ENCODE assay signal across 11 cellular contexts in the genomic region with DNA sequence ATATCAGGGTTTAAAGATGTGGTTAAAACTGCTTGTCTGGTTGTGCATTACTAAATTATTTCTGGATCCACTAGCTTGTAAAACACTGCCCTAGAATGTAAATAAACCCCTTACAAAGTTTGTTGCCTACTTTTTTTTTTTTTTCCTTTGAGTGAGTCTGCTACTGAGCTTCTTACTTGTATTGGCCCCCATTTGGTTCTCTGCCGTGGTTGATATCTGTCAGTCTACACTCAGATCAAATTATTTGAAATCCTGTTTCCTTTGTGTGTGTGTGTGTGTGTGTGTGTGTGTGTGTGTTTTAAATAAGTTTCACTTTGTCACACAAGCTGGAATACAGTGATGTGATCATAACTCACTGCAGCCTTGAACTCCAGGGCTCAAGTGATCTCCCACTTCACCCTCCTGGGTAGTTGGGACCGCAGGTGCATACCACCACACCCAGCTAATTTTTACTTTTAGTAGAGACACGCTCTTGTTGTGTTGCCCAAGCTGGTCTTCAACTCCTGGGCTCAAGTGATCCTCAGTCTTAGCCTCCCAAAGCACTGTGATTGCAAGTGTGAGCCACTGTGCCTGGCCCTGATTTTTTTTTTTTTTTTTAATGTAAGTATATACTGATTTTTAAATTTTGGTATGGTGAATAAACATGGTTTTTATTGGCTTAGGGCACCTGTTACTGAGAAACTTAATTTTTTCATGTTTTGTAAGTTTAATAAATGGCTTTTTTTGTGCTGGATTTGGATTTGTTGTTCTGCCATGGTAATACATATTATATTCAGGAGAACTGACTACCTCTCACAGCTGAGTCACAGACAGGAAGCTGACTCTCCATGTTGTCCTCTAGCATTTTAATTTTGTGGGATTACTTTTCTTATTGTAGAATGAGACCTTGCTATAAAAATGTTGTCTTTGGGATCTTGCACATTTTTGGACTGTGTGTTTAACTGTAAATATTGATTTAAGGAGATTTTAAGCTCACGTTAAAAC. TPM values are rescaled to one million over a fixed set of nuclear protein-coding genes. Genes with fewer than 3 reads are reported as not detected.
DNase-seq lines count a peak whose midpoint lies in the region; ATAC-seq and TF ChIP-seq lines count a peak whose summit lies in the region.
"Had no signal": no experiment of that assay in that cellular context is flagged by ENCODE, and none has a peak within 500 bp of the region (broad histone marks: within the 10 kb centered on the region; RNA-seq: fewer than 3 reads in every experiment).

No MANE protein-coding gene starts in this region.

- no peak for TF ChIP-seq EP300 in gastroesophageal sphincter (IDR thresholded peaks at IDR 0.05)

- peak overlapping the region; percentile 18 for H3K4me3 ChIP-seq in CD8-positive, alpha-beta T cell (ENCODE audit: low read depth, low read length)
- no peak overlapping the region for H3K4me3 ChIP-seq in OCI-LY7 (ENCODE audit: low read depth, low read length, poor library complexity, severe bottlenecking)
- H3K4me3 ChIP-seq in body of pancreas, result no peak overlapping the region
- no peak overlapping the region for H3K4me3 ChIP-seq in gastroesophageal sphincter
- H3K4me3 ChIP-seq: skin epidermis had no signal

- no TSS peak for BruUV-seq in OCI-LY7 (replicated peaks; lab: Mats Ljungman, UMichigan)

- POLR2A ChIA-PET in CD8-positive, alpha-beta T cell (lab: Charles Lee), result interaction anchor here (1.2 to 2.4 kb wide), 2 partner anchors 16 to 28 kb away, joined by 4 to 12 read pairs; no protein-coding TSS in a partner anchor
- POLR2A ChIA-PET in OCI-LY7 (lab: Charles Lee), result interaction anchor here (0.6 to 2.2 kb wide), 13 partner anchors 9 to 652 kb away, joined by 3 to 14 read pairs (median 4); no protein-coding TSS in a partner anchor

- TF ChIP-seq CTCF in CD8-positive, alpha-beta T cell (IDR thresholded peaks at IDR 0.05), result no peak
- TF ChIP-seq CTCF in OCI-LY7 (conservative IDR thresholded peaks at IDR 0.05; ENCODE audit: low read length), result no peak
- TF ChIP-seq CTCF in nephron progenitor cell (IDR thresholded peaks at IDR 0.05), result no peak
- no peak for TF ChIP-seq CTCF in body of pancreas (IDR thresholded peaks at IDR 0.05)
- TF ChIP-seq CTCF in gastroesophageal sphincter (IDR thresholded peaks at IDR 0.05), result no peak

- 63 to 71% methylated on average over 4 of the region's 4 CpGs for WGBS in body of pancreas, 2 donors
- 62 to 82% methylated on average over 4 of the region's 4 CpGs for WGBS in gastroesophageal sphincter (ENCODE audit: low coverage in 1 of 2), 2 donors

- H3K36me3 Mint-ChIP-seq in CD8-positive, alpha-beta T cell, result peaks cover 4% of the 10 kb centered on the region
- H3K36me3 Mint-ChIP-seq in nephron progenitor cell (ENCODE audit: low read depth), result peaks cover 26% of the 10 kb centered on the region

- no peaks in the 10 kb centered on the region for H3K9me3 Mint-ChIP-seq in CD8-positive, alpha-beta T cell
- peaks cover 9% of the 10 kb centered on the region for H3K9me3 Mint-ChIP-seq in nephron progenitor cell

- H3K27me3 Mint-ChIP-seq in CD8-positive, alpha-beta T cell (ENCODE audit: low read depth), result no peaks in the 10 kb centered on the region
- no peaks in the 10 kb centered on the region for H3K27me3 Mint-ChIP-seq in nephron progenitor cell (ENCODE audit: low read depth, poor library complexity)

- intact Hi-C loops in CD8-positive, alpha-beta T cell (cut with DNase I, micrococcal nuclease), result no loop called here
- intact Hi-C loops in OCI-LY7 (cut with micrococcal nuclease; ENCODE audit: unreplicated experiment) (no loop called here), body of pancreas (cut with DNase I) (no loop called here)

- H3K9me2 ChIP-seq in OCI-LY7 (ENCODE audit: insufficient read depth, low read length), result no peaks in the 10 kb centered on the region

- DNase-seq in CD8-positive, alpha-beta T cell, result no peak
- DNase-seq in OCI-LY7 (ENCODE audit: low spot score), result no peak
- peak; percentile 61 to 88 for DNase-seq in dermis microvascular lymphatic vessel endothelial cell (ENCODE audit: low read depth in 2 of 2)
- no peak for DNase-seq in nephron progenitor cell
- no peak for DNase-seq in body of pancreas
- DNase-seq in stimulated activated CD4-positive, alpha-beta T cell treated with anti-CD3 and anti-CD28 coated beads, Interleukin-2, amount 100 ng/mL, for 24 hours, result no peak
- DNase-seq in NOMO-1 treated with dmso at 0.1 percent for 144 hours (lab: John Stamatoyannopoulos, UW; ENCODE audit: unreplicated experiment), result no peak
- DNase-seq: activated CD4-positive, alpha-beta T cell treated with anti-CD3 and anti-CD28 coated beads for 1 hour; NCI-H1694 treated with DMSO at 0.1 percent for 48 hours had no signal

- H3K9me3 ChIP-seq in CD8-positive, alpha-beta T cell (ENCODE audit: low read length), result no peaks in the 10 kb centered on the region
- no peaks in the 10 kb centered on the region for H3K9me3 ChIP-seq in OCI-LY7 (ENCODE audit: low read length)
- no peaks in the 10 kb centered on the region for H3K9me3 ChIP-seq in body of pancreas
- H3K9me3 ChIP-seq in gastroesophageal sphincter, result no peaks in the 10 kb centered on the region

- H3K36me3 ChIP-seq in CD8-positive, alpha-beta T cell (ENCODE audit: insufficient read depth, low read length), result no peaks in the 10 kb centered on the region
- peaks cover 19% of the 10 kb centered on the region for H3K36me3 ChIP-seq in OCI-LY7 (ENCODE audit: insufficient read depth, low read length)
- no peaks in the 10 kb centered on the region for H3K36me3 ChIP-seq in body of pancreas (replicated peaks in 1 of 2; ENCODE audit: insufficient read depth in 1 of 2, low read depth in 2 of 2)
- no peaks in the 10 kb centered on the region for H3K36me3 ChIP-seq in gastroesophageal sphincter

- H3K79me2 ChIP-seq in OCI-LY7 (ENCODE audit: insufficient read depth, low read depth, low read length), result peaks cover 80% of the 10 kb centered on the region

- peak overlapping the region; percentile 50 for H3K27ac Mint-ChIP-seq in CD8-positive, alpha-beta T cell
- peak overlapping the region; percentile 3 for H3K27ac Mint-ChIP-seq in nephron progenitor cell

- peak overlapping the region; percentile 18; the same call in 1 of the 2 replicates for H3K4me2 ChIP-seq in OCI-LY7 (ENCODE audit: low read length)

- H3K27ac ChIP-seq in CD8-positive, alpha-beta T cell (ENCODE audit: low read depth, low read length), result no peak overlapping the region
- H3K27ac ChIP-seq in OCI-LY7 (ENCODE audit: low read depth, low read length, poor library complexity, severe bottlenecking), result no peak overlapping the region
- H3K27ac ChIP-seq in body of pancreas, result peak overlapping the region in 1 of 4 donors; percentile 44
- no peak overlapping the region for H3K27ac ChIP-seq in gastroesophageal sphincter

- no peak for ATAC-seq in CD8-positive, alpha-beta T cell
- no peak for ATAC-seq in body of pancreas
- ATAC-seq in gastroesophageal sphincter, result no peak

- TF ChIP-seq POLR2A in body of pancreas (IDR thresholded peaks at IDR 0.05), result no peak
- no peak for TF ChIP-seq POLR2A in gastroesophageal sphincter (IDR thresholded peaks at IDR 0.05)

- H3K4me1 Mint-ChIP-seq in CD8-positive, alpha-beta T cell (ENCODE audit: low read depth), result peaks cover 71% of the 10 kb centered on the region
- H3K4me1 Mint-ChIP-seq in nephron progenitor cell, result peaks cover 54% of the 10 kb centered on the region

- peaks cover 56% of the 10 kb centered on the region for H3K4me1 ChIP-seq in CD8-positive, alpha-beta T cell (ENCODE audit: insufficient read depth, low read length)
- H3K4me1 ChIP-seq in OCI-LY7 (ENCODE audit: insufficient read depth, low read length, poor library complexity, severe bottlenecking) (peaks cover 52% of the 10 kb centered on the region), body of pancreas (peaks cover 60% of the 10 kb centered on the region), gastroesophageal sphincter (peaks cover 25 to 75% (median 28%) of the 10 kb centered on the region in 3 donors)

- no peak overlapping the region for H3K4me3 Mint-ChIP-seq in CD8-positive, alpha-beta T cell
- no peak overlapping the region for H3K4me3 Mint-ChIP-seq in nephron progenitor cell

- H4K20me1 ChIP-seq in OCI-LY7 (ENCODE audit: insufficient read depth, low read length), result peaks cover 10% of the 10 kb centered on the region

- H2AFZ ChIP-seq in OCI-LY7 (ENCODE audit: low read length), result no peak overlapping the region

- CTCF ChIA-PET in CD8-positive, alpha-beta T cell (lab: Charles Lee), result interaction anchor here (1.0 to 1.4 kb wide), 4 partner anchors 10 to 327 kb away, joined by 3 to 7 read pairs (median 4); no protein-coding TSS in a partner anchor
- CTCF ChIA-PET in OCI-LY7 (lab: Charles Lee; ENCODE audit: unreplicated experiment), result no interaction called here

- no peaks in the 10 kb centered on the region for H3K27me3 ChIP-seq in CD8-positive, alpha-beta T cell (ENCODE audit: insufficient read depth, low read length)
- H3K27me3 ChIP-seq in body of pancreas (no peaks in the 10 kb centered on the region), gastroesophageal sphincter (no peaks in the 10 kb centered on the region)

RNA-seq across cellular contexts. Expression of gene MAP4K4, which starts 48.5 kb away (rescaled TPM):
- total RNA-seq in CD8-positive, alpha-beta T cell, result 10 to 100 TPM; 72.4 TPM
- total RNA-seq in OCI-LY7 (2014; rRNA removed; shearing (Covaris generic)), result 67.2 and 74.0 TPM in 2 replicates
- total RNA-seq in OCI-LY7 (2022) (181 and 206 TPM in 2 replicates), dermis microvascular lymphatic vessel endothelial cell (120 and 126 TPM in 2 replicates), body of pancreas (10 to 100 TPM; 22.1 to 25.1 TPM), gastroesophageal sphincter (10 to 100 TPM; 35.8 to 59.5 (median 48.9) TPM)

Comparison
In these comparisons a context has a peak if more than half of its experiments do, and no peak if none do; other contexts are left out.
1. DNase-seq: peak in dermis microvascular lymphatic vessel endothelial cell (2 of 2); none in CD8-positive, alpha-beta T cell (0 of 7), OCI-LY7 (single experiment), nephron progenitor cell (single experiment), body of pancreas (0 of 4), stimulated activated CD4-positive, alpha-beta T cell treated with anti-CD3 and anti-CD28 coated beads, Interleukin-2, amount 100 ng/mL, for 24 hours (0 of 2) and NOMO-1 treated with dmso at 0.1 percent for 144 hours (single experiment).